In the genomic region with DNA sequence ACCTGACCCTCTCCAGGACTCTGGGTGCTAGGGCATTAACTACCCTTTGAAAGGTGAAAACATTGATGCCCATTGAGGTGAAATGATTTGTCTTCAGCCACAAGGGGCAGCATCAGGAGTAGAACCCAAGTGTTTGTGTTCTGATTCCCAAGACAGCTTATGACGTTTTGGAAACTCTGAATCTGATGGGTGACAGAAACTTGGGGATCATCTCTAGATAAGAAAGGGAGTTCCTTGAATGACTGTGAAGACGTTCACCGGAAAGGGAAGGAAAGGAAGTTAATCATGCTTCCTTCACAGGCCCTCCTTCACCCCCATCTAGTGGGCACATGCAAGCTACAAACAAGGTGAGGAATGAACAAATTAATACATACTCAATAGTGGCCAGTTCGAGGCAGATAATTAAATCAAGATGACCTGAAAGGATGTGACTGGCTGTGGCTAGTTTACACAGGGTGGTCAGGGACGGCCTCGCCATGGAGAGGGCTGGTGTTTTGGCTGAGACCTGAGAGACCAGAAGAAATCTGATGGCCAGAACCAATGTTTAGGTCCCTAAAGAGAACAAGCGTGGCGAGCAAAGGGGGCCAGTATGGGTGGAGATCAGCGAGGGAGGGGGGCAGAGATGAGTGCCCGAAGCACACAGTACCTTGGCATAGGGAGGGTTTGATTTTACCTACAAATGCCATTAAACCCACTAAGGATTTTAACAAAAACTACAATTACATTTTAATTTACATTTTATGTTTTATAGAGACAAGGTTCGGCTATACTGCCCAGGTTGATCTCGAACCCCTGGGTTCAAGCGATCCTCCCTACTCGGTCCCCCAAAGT, we compare ENCODE assay signal across 1 cellular context.
TF ChIP-seq lines count a peak whose summit lies in the region.

No MANE protein-coding gene starts in this region.

TF ChIP-seq in H1, 55 proteins besides CTCF, POLR2A, EP300 and RAD21:
- TF ChIP-seq KDM5A (IDR thresholded peaks at IDR 0.05; ENCODE audit: low read length) = no peak
- TF ChIP-seq CREB1 (IDR thresholded peaks at IDR 0.05) = no peak
